Comparison of ENCODE assay signal across 1 cellular context in genomic region chr2:68467077-68467960, GRCh38.
TF ChIP-seq lines count a peak whose summit lies in the region.

A gene with protein sequence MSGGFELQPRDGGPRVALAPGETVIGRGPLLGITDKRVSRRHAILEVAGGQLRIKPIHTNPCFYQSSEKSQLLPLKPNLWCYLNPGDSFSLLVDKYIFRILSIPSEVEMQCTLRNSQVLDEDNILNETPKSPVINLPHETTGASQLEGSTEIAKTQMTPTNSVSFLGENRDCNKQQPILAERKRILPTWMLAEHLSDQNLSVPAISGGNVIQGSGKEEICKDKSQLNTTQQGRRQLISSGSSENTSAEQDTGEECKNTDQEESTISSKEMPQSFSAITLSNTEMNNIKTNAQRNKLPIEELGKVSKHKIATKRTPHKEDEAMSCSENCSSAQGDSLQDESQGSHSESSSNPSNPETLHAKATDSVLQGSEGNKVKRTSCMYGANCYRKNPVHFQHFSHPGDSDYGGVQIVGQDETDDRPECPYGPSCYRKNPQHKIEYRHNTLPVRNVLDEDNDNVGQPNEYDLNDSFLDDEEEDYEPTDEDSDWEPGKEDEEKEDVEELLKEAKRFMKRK (plus strand): TSS chr2:68467585. CDS start chr2:68467732, 147 bp downstream.
A gene with protein sequence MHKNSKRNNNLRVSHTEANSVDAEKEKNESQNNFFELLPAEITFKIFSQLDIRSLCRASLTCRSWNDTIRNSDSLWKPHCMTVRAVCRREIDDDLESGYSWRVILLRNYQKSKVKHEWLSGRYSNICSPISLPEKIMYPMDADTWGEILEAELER (minus strand): TSS chr2:68467294. CDS start chr2:68465145, 2,149 bp downstream.

TF ChIP-seq in HepG2, 621 proteins besides CTCF, POLR2A, EP300 and RAD21 (continued from another document and continues in another):
- peak; percentile 25; the same call in 1 of the 2 replicates for TF ChIP-seq ZNF563 (CRISPR knock-in tag; IDR thresholded peaks at IDR 0.05)
- TF ChIP-seq, protein P1, sequence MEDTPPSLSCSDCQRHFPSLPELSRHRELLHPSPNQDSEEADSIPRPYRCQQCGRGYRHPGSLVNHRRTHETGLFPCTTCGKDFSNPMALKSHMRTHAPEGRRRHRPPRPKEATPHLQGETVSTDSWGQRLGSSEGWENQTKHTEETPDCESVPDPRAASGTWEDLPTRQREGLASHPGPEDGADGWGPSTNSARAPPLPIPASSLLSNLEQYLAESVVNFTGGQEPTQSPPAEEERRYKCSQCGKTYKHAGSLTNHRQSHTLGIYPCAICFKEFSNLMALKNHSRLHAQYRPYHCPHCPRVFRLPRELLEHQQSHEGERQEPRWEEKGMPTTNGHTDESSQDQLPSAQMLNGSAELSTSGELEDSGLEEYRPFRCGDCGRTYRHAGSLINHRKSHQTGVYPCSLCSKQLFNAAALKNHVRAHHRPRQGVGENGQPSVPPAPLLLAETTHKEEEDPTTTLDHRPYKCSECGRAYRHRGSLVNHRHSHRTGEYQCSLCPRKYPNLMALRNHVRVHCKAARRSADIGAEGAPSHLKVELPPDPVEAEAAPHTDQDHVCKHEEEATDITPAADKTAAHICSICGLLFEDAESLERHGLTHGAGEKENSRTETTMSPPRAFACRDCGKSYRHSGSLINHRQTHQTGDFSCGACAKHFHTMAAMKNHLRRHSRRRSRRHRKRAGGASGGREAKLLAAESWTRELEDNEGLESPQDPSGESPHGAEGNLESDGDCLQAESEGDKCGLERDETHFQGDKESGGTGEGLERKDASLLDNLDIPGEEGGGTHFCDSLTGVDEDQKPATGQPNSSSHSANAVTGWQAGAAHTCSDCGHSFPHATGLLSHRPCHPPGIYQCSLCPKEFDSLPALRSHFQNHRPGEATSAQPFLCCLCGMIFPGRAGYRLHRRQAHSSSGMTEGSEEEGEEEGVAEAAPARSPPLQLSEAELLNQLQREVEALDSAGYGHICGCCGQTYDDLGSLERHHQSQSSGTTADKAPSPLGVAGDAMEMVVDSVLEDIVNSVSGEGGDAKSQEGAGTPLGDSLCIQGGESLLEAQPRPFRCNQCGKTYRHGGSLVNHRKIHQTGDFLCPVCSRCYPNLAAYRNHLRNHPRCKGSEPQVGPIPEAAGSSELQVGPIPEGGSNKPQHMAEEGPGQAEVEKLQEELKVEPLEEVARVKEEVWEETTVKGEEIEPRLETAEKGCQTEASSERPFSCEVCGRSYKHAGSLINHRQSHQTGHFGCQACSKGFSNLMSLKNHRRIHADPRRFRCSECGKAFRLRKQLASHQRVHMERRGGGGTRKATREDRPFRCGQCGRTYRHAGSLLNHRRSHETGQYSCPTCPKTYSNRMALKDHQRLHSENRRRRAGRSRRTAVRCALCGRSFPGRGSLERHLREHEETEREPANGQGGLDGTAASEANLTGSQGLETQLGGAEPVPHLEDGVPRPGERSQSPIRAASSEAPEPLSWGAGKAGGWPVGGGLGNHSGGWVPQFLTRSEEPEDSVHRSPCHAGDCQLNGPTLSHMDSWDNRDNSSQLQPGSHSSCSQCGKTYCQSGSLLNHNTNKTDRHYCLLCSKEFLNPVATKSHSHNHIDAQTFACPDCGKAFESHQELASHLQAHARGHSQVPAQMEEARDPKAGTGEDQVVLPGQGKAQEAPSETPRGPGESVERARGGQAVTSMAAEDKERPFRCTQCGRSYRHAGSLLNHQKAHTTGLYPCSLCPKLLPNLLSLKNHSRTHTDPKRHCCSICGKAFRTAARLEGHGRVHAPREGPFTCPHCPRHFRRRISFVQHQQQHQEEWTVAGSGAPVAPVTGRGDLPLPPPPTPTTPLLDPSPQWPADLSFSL (CRISPR knock-in tag; IDR thresholded peaks at IDR 0.05), result no peak
- TF ChIP-seq, protein P2, sequence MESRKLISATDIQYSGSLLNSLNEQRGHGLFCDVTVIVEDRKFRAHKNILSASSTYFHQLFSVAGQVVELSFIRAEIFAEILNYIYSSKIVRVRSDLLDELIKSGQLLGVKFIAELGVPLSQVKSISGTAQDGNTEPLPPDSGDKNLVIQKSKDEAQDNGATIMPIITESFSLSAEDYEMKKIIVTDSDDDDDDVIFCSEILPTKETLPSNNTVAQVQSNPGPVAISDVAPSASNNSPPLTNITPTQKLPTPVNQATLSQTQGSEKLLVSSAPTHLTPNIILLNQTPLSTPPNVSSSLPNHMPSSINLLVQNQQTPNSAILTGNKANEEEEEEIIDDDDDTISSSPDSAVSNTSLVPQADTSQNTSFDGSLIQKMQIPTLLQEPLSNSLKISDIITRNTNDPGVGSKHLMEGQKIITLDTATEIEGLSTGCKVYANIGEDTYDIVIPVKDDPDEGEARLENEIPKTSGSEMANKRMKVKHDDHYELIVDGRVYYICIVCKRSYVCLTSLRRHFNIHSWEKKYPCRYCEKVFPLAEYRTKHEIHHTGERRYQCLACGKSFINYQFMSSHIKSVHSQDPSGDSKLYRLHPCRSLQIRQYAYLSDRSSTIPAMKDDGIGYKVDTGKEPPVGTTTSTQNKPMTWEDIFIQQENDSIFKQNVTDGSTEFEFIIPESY (CRISPR knock-in tag; IDR thresholded peaks at IDR 0.05), result no peak
- TF ChIP-seq TBX2 (CRISPR knock-in tag; IDR thresholded peaks at IDR 0.05; ENCODE audit: borderline replicate concordance), result peak; percentile 94
- peak; percentile 88 for TF ChIP-seq ZNF687 (CRISPR knock-in tag; IDR thresholded peaks at IDR 0.05)
- 0 out of 2 replicates have a peak, but pooled peaks have one; percentile 42 for TF ChIP-seq CERS6 (CRISPR knock-in tag; IDR thresholded peaks at IDR 0.05)
- TF ChIP-seq TAF1 (CRISPR knock-in tag; IDR thresholded peaks at IDR 0.05), result peak; percentile 63
- peak; percentile 70; the same call in 1 of the 2 replicates for TF ChIP-seq ZMYM2 (CRISPR knock-in tag; IDR thresholded peaks at IDR 0.05)
- TF ChIP-seq SP5 (CRISPR knock-in tag; IDR thresholded peaks at IDR 0.05; ENCODE audit: borderline replicate concordance, low read depth), result peak; percentile 86
- TF ChIP-seq RORA (CRISPR knock-in tag; IDR thresholded peaks at IDR 0.05), result no peak
- TF ChIP-seq ZFP41 (CRISPR knock-in tag; IDR thresholded peaks at IDR 0.05; ENCODE audit: borderline replicate concordance), result no peak
- TF ChIP-seq MEIS2 (CRISPR knock-in tag; IDR thresholded peaks at IDR 0.05), result peak; percentile 80; the same call in 1 of the 2 replicates
- peak; percentile 86 for TF ChIP-seq ZSCAN31 (CRISPR knock-in tag; IDR thresholded peaks at IDR 0.05; ENCODE audit: low read depth)
- peak; percentile 20; the same call in 1 of the 2 replicates for TF ChIP-seq MIER3 (CRISPR knock-in tag; IDR thresholded peaks at IDR 0.05; ENCODE audit: borderline replicate concordance)
- peak; percentile 63; the same call in 1 of the 2 replicates for TF ChIP-seq DR1 (CRISPR knock-in tag; IDR thresholded peaks at IDR 0.05)
- TF ChIP-seq ZNF790 (CRISPR knock-in tag; IDR thresholded peaks at IDR 0.05; ENCODE audit: borderline replicate concordance), result peak; percentile 76; the same call in 1 of the 2 replicates
- peak; percentile 74; the same call in 1 of the 2 replicates for TF ChIP-seq AHDC1 (CRISPR knock-in tag; IDR thresholded peaks at IDR 0.05; ENCODE audit: borderline replicate concordance)
- TF ChIP-seq BRCA1 (CRISPR knock-in tag; IDR thresholded peaks at IDR 0.05), result peak; percentile 66; the same call in 1 of the 2 replicates
- TF ChIP-seq LCORL (IDR thresholded peaks at IDR 0.05), result no peak
- TF ChIP-seq LCORL (CRISPR knock-in tag; IDR thresholded peaks at IDR 0.05), result peak; percentile 65; the same call in 1 of the 2 replicates
- TF ChIP-seq TOPORS (CRISPR knock-in tag; IDR thresholded peaks at IDR 0.05), result peak; percentile 42; the same call in 1 of the 2 replicates
- TF ChIP-seq RFXAP (CRISPR knock-in tag; IDR thresholded peaks at IDR 0.05; ENCODE audit: borderline replicate concordance), result peak; percentile 87
- TF ChIP-seq PCBP1 (IDR thresholded peaks at IDR 0.05; ENCODE audit: borderline replicate concordance, low read depth, low read length), result 0 out of 2 replicates have a peak, but pooled peaks have one; percentile 69
- TF ChIP-seq FOXO1 (CRISPR knock-in tag; IDR thresholded peaks at IDR 0.05), result peak; percentile 65
- 0 out of 2 replicates have a peak, but pooled peaks have one; percentile 49 for TF ChIP-seq ZNF616 (CRISPR knock-in tag; IDR thresholded peaks at IDR 0.05; ENCODE audit: low read depth)
- peak; percentile 87; the same call in 1 of the 2 replicates for TF ChIP-seq NFKB2 (CRISPR knock-in tag; IDR thresholded peaks at IDR 0.05; ENCODE audit: borderline replicate concordance)
- TF ChIP-seq ARHGAP35 (CRISPR knock-in tag; IDR thresholded peaks at IDR 0.05; ENCODE audit: borderline replicate concordance), result peak; percentile 50; the same call in 1 of the 2 replicates
- TF ChIP-seq, protein P3, sequence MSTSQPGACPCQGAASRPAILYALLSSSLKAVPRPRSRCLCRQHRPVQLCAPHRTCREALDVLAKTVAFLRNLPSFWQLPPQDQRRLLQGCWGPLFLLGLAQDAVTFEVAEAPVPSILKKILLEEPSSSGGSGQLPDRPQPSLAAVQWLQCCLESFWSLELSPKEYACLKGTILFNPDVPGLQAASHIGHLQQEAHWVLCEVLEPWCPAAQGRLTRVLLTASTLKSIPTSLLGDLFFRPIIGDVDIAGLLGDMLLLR (CRISPR knock-in tag; IDR thresholded peaks at IDR 0.05), result peak; percentile 85; the same call in 1 of the 2 replicates
- peak; percentile 84; the same call in 1 of the 2 replicates for TF ChIP-seq ZBTB7B (CRISPR knock-in tag; IDR thresholded peaks at IDR 0.05)
- peak; percentile 85 for TF ChIP-seq ZNF367 (CRISPR knock-in tag; IDR thresholded peaks at IDR 0.05; ENCODE audit: borderline replicate concordance)
